ENCODE assay signal across 19 cellular contexts in the genomic region with DNA sequence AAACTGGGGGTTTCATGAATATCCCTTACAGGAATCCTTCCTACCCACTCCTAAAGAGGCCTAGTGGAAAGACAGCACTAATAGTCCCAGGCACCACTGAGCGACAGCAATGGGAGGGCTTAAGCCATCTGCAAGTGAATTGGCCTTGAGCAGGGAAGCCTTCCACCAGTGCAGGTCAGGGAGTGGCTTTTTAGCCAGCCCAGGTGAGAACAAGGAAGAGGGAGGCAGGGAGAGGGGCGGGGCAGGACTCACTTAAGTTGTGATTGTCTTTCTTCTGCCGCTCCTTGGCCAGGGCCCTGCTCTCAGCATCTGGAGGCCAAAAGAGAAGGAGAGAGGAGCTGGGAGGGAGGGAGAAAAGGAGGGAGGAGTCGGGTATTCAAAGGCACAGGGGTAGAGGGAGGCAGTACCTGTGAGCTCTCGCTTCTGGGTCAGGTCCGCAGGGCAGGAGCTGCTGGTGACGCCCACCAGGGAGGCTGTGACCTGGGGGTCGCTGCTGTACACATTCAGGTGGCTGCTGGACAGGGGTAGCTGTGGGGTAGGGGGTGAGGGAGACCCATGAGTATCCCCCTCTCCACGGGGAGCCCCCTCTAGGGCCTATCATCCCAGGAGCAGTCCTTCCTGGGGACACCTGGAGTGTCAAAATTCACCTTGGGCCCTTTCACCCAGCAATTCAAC. TPM values are rescaled to one million over a fixed set of nuclear protein-coding genes. Genes with fewer than 3 reads are reported as not detected.
DNase-seq lines count a peak whose midpoint lies in the region; ATAC-seq and TF ChIP-seq lines count a peak whose summit lies in the region.
"Had no signal": no experiment of that assay in that cellular context is flagged by ENCODE, and none has a peak within 500 bp of the region (broad histone marks: within the 10 kb centered on the region; RNA-seq: fewer than 3 reads in every experiment).

No MANE protein-coding gene starts in this region.

- peak overlapping the region; percentile 36 for H3K56ac ChIP-seq in mesendoderm (ENCODE audit: low read length)

- no peaks in the 10 kb centered on the region for H3K79me1 ChIP-seq in mesendoderm (ENCODE audit: low read length)

- H3K36me3 ChIP-seq in mesendoderm (ENCODE audit: control insufficient read depth, insufficient read depth, low read length), result no peaks in the 10 kb centered on the region
- peaks cover 0 to 6% of the 10 kb centered on the region in 2 donors for H3K36me3 ChIP-seq in aorta (ENCODE audit: control insufficient read depth in 1 of 2, insufficient read depth in 2 of 2, low read length in 1 of 2)
- no peaks in the 10 kb centered on the region for H3K36me3 ChIP-seq in CD8-positive, alpha-beta memory T cell (ENCODE audit: insufficient read depth, low read length)

- H3K27ac ChIP-seq in mesendoderm (ENCODE audit: low read depth, low read length), result no peak overlapping the region
- no peak overlapping the region for H3K27ac ChIP-seq in aorta (ENCODE audit: low read depth in 1 of 2, low read length in 2 of 2)
- no peak overlapping the region for H3K27ac ChIP-seq in CD8-positive, alpha-beta memory T cell (ENCODE audit: low read depth, low read length)
- H3K27ac ChIP-seq: gastroesophageal sphincter had no signal

- peaks cover 27 to 31% of the 10 kb centered on the region in 2 donors for H3K4me1 Mint-ChIP-seq in natural killer cell treated with Interleukin-12 subunit alpha and Interleukin-12 subunit beta and Interleukin-15 and Interleukin-18, amount 100 ng/mL, for 72 hours (ENCODE audit: low read depth in 2 of 2)
- H3K4me1 Mint-ChIP-seq in natural killer cell, result peaks cover 0 to 27% of the 10 kb centered on the region in 2 donors
- peaks cover 4 to 9% (median 5%) of the 10 kb centered on the region in 3 donors for H3K4me1 Mint-ChIP-seq in CD8-positive, alpha-beta memory T cell

- WGBS in mesendoderm (ENCODE audit: extremely low coverage, insufficient coverage, low lambda C conversion rate), result no CpG with 5 or more reads among the region's 9 CpGs
- WGBS in aorta, 2 donors, result 76 to 83% methylated on average over 9 of the region's 9 CpGs

- no peak overlapping the region for H3K9ac ChIP-seq in mesendoderm (ENCODE audit: low read length)

- no peak overlapping the region for H3K23ac ChIP-seq in mesendoderm (ENCODE audit: low read length)

- no peak overlapping the region for H3K4me3 Mint-ChIP-seq in natural killer cell treated with Interleukin-12 subunit alpha and Interleukin-12 subunit beta and Interleukin-15 and Interleukin-18, amount 100 ng/mL, for 72 hours
- no peak overlapping the region for H3K4me3 Mint-ChIP-seq in natural killer cell
- no peak overlapping the region for H3K4me3 Mint-ChIP-seq in CD8-positive, alpha-beta memory T cell
- H3K4me3 Mint-ChIP-seq: CD4-positive, alpha-beta T cell; mesothelial cell of epicardium had no signal

- peak overlapping the region; percentile 42 to 82 for H3K27ac Mint-ChIP-seq in natural killer cell treated with Interleukin-12 subunit alpha and Interleukin-12 subunit beta and Interleukin-15 and Interleukin-18, amount 100 ng/mL, for 72 hours
- peak overlapping the region in 1 of 2 donors; percentile 67 for H3K27ac Mint-ChIP-seq in natural killer cell
- peak overlapping the region in 3 of 8 donors; percentile 44 to 91 (median 68) for H3K27ac Mint-ChIP-seq in CD8-positive, alpha-beta memory T cell
- H3K27ac Mint-ChIP-seq: CD4-positive, alpha-beta T cell; mesothelial cell of epicardium had no signal

- H3K4me3 ChIP-seq in epithelial cell of esophagus (ENCODE audit: low read length), result no peak overlapping the region
- H3K4me3 ChIP-seq in mesendoderm (ENCODE audit: low read length), result no peak overlapping the region
- H3K4me3 ChIP-seq in aorta (ENCODE audit: low read length in 2 of 2), result no peak overlapping the region
- no peak overlapping the region for H3K4me3 ChIP-seq in CD8-positive, alpha-beta memory T cell (ENCODE audit: low read length)
- H3K4me3 ChIP-seq: gastroesophageal sphincter had no signal

- no peak overlapping the region for H3K18ac ChIP-seq in mesendoderm (ENCODE audit: low read length)

- intact Hi-C loops in natural killer cell (cut with micrococcal nuclease), result no loop called here
- intact Hi-C loops in aorta (cut with DNase I), result loop anchor here in 1 of 2 donors (10.0 kb wide), 1 partner anchor 263 kb away; no protein-coding TSS in a partner anchor

- ATAC-seq in natural killer cell treated with Interleukin-12 subunit alpha and Interleukin-12 subunit beta and Interleukin-15 and Interleukin-18, amount 100 ng/mL, for 72 hours, result no peak
- ATAC-seq in natural killer cell, result no peak
- ATAC-seq in aorta (ENCODE audit: low FRiP score), result no peak
- no peak for ATAC-seq in SK-N-SH treated with all-trans-retinoic acid at 6 μM for 48 hours
- ATAC-seq: gastroesophageal sphincter, right cardiac atrium had no signal

- H2BK5ac ChIP-seq in mesendoderm (ENCODE audit: low read length), result no peak overlapping the region

- no peaks in the 10 kb centered on the region for H3K9me3 Mint-ChIP-seq in natural killer cell treated with Interleukin-12 subunit alpha and Interleukin-12 subunit beta and Interleukin-15 and Interleukin-18, amount 100 ng/mL, for 72 hours
- no peaks in the 10 kb centered on the region for H3K9me3 Mint-ChIP-seq in natural killer cell
- H3K9me3 Mint-ChIP-seq in CD8-positive, alpha-beta memory T cell, result no peaks in the 10 kb centered on the region
- H3K9me3 Mint-ChIP-seq: CD4-positive, alpha-beta T cell; mesothelial cell of epicardium had no signal

- H3K27me3 Mint-ChIP-seq in natural killer cell treated with Interleukin-12 subunit alpha and Interleukin-12 subunit beta and Interleukin-15 and Interleukin-18, amount 100 ng/mL, for 72 hours, result no peaks in the 10 kb centered on the region
- H3K27me3 Mint-ChIP-seq in natural killer cell (ENCODE audit: low read depth in 2 of 2), result no peaks in the 10 kb centered on the region
- peaks cover 0 to 3% of the 10 kb centered on the region in 2 donors for H3K27me3 Mint-ChIP-seq in CD8-positive, alpha-beta memory T cell
- H3K27me3 Mint-ChIP-seq: CD4-positive, alpha-beta T cell had no signal

- no peak overlapping the region for H2BK15ac ChIP-seq in mesendoderm (replicated peaks; ENCODE audit: low read depth)

- TF ChIP-seq CTCF in natural killer cell (IDR thresholded peaks at IDR 0.05), result no peak
- no peak for TF ChIP-seq CTCF in epithelial cell of esophagus (IDR thresholded peaks at IDR 0.05; ENCODE audit: insufficient read depth, low read depth, low read length, missing control alignments)

- no peaks in the 10 kb centered on the region for H3K9me3 ChIP-seq in aorta (ENCODE audit: control insufficient read depth, low read length)
- H3K9me3 ChIP-seq in CD8-positive, alpha-beta memory T cell (ENCODE audit: low read length), result no peaks in the 10 kb centered on the region
- H3K9me3 ChIP-seq: gastroesophageal sphincter had no signal

- no peak overlapping the region for H3K4ac ChIP-seq in mesendoderm (ENCODE audit: low read depth, low read length)

- H3K79me2 ChIP-seq in mesendoderm (ENCODE audit: control insufficient read depth, insufficient read depth, low read length), result no peaks in the 10 kb centered on the region

- H4K8ac ChIP-seq in mesendoderm (ENCODE audit: low read depth, low read length), result no peak overlapping the region

- H3K4me1 ChIP-seq in mesendoderm (ENCODE audit: control insufficient read depth, low read depth, low read length), result no peaks in the 10 kb centered on the region
- no peaks in the 10 kb centered on the region for H3K4me1 ChIP-seq in aorta (ENCODE audit: control insufficient read depth in 1 of 2, insufficient read depth in 2 of 2, low read length in 2 of 2)
- peaks cover 5% of the 10 kb centered on the region for H3K4me1 ChIP-seq in CD8-positive, alpha-beta memory T cell (ENCODE audit: insufficient read depth, low read length)

- no peak overlapping the region for H4K5ac ChIP-seq in mesendoderm (ENCODE audit: low read length)

- no peak overlapping the region for H2BK120ac ChIP-seq in mesendoderm (ENCODE audit: low read depth, low read length)

- no peak overlapping the region for H3K4me2 ChIP-seq in mesendoderm (ENCODE audit: low read length)

- H3K27me3 ChIP-seq in mesendoderm (ENCODE audit: insufficient read depth, low read length, poor library complexity), result no peaks in the 10 kb centered on the region
- H3K27me3 ChIP-seq in aorta (ENCODE audit: control insufficient read depth in 1 of 2, insufficient read depth in 2 of 2, low read length in 1 of 2), result no peaks in the 10 kb centered on the region
- no peaks in the 10 kb centered on the region for H3K27me3 ChIP-seq in CD8-positive, alpha-beta memory T cell (ENCODE audit: insufficient read depth, low read length, poor library complexity, severe bottlenecking)
- H3K27me3 ChIP-seq: gastroesophageal sphincter had no signal

- H2AK5ac ChIP-seq in mesendoderm (ENCODE audit: low read length), result no peak overlapping the region

- no peak for DNase-seq in natural killer cell treated with Interleukin-12 subunit alpha and Interleukin-12 subunit beta and Interleukin-15 and Interleukin-18, amount 100 ng/mL, for 72 hours (ENCODE audit: low spot score)
- DNase-seq in natural killer cell, result no peak
- DNase-seq in epithelial cell of esophagus (ENCODE audit: low read depth), result peak; percentile 29
- peak; percentile 80 for DNase-seq in mesendoderm
- peak; percentile 34 to 55 for DNase-seq in aorta
- no peak for DNase-seq in CD8-positive, alpha-beta memory T cell
- no peak for DNase-seq in NCI-H1048 (lab: John Stamatoyannopoulos, UW)
- DNase-seq: activated CD4-positive, CD25-positive, alpha-beta regulatory T cell treated with anti-CD3 and anti-CD28 coated beads, Interleukin-2, amount 50 U/mL, for 72 hours; activated gamma-delta T cell; CD4-positive, alpha-beta T cell; DMS79; NCI-H1694 treated with DMSO at 0.1 percent for 48 hours; right cardiac atrium; SHP77 had no signal

- no peaks in the 10 kb centered on the region for H3K36me3 Mint-ChIP-seq in natural killer cell treated with Interleukin-12 subunit alpha and Interleukin-12 subunit beta and Interleukin-15 and Interleukin-18, amount 100 ng/mL, for 72 hours
- H3K36me3 Mint-ChIP-seq in natural killer cell, result no peaks in the 10 kb centered on the region
- H3K36me3 Mint-ChIP-seq in CD8-positive, alpha-beta memory T cell, result peaks cover 0 to 59% (median 1%) of the 10 kb centered on the region in 3 donors
- H3K36me3 Mint-ChIP-seq: mesothelial cell of epicardium had no signal

- CTCF ChIA-PET in CD8-positive, alpha-beta memory T cell (lab: Charles Lee), result interaction anchor here (0.9 to 5.1 kb wide), 3 partner anchors 8 to 85 kb away, joined by 3 to 20 read pairs (median 4); no protein-coding TSS in a partner anchor

- POLR2A ChIA-PET in CD8-positive, alpha-beta memory T cell (lab: Charles Lee), result no interaction called here

RNA-seq across cellular contexts. Expression of a gene that starts 47.8 kb away (rescaled TPM):
- 10 to 100 TPM; 36.0 to 40.1 TPM for total RNA-seq in natural killer cell treated with Interleukin-12 subunit alpha and Interleukin-12 subunit beta and Interleukin-15 and Interleukin-18, amount 100 ng/mL, for 72 hours
- 10 to 100 TPM; 56.0 to 66.7 (median 66.2) TPM for total RNA-seq in natural killer cell
- polyA plus RNA-seq in mesendoderm (2013, experiment 1 of 2), result 0.11 TPM
- polyA plus RNA-seq in mesendoderm (2013, experiment 2 of 2), result 0.22 TPM
- 10 to 100 TPM; 22.2 to 32.1 TPM for total RNA-seq in aorta
- polyA plus RNA-seq in aorta, result 10 to 100 TPM in 1 of 2 donors, 1 to 10 TPM in 1; 7.3 to 20.9 TPM
- total RNA-seq in CD8-positive, alpha-beta memory T cell, result 10 to 100 TPM; 12.0 to 12.5 TPM
- polyA plus RNA-seq in CD8-positive, alpha-beta memory T cell, result 18.8 TPM

RNA-seq across cellular contexts. Expression of a gene that starts 49.4 kb away (rescaled TPM):
- total RNA-seq in natural killer cell treated with Interleukin-12 subunit alpha and Interleukin-12 subunit beta and Interleukin-15 and Interleukin-18, amount 100 ng/mL, for 72 hours, result not detected
- total RNA-seq in natural killer cell (not detected), aorta (10 to 100 TPM in 1 of 2 donors, 1 to 10 TPM in 1; 9.3 to 22.3 TPM)
- polyA plus RNA-seq in mesendoderm (2013, experiment 1 of 2), result 68.1 TPM
- polyA plus RNA-seq in mesendoderm (2013, experiment 2 of 2), result 63.7 TPM
- polyA plus RNA-seq in aorta, result 1 to 10 TPM in 1 of 2 donors, under 1 TPM in 1; 0.13 to 5.4 TPM
- total RNA-seq in CD8-positive, alpha-beta memory T cell, result not detected
- polyA plus RNA-seq in CD8-positive, alpha-beta memory T cell, result not detected
- total RNA-seq: CD4-positive, alpha-beta T cell had no signal

RNA-seq across cellular contexts. Expression of a gene that starts 59.6 kb away (rescaled TPM):
- not detected for total RNA-seq in natural killer cell treated with Interleukin-12 subunit alpha and Interleukin-12 subunit beta and Interleukin-15 and Interleukin-18, amount 100 ng/mL, for 72 hours
- not detected for total RNA-seq in natural killer cell
- 0.13 TPM for polyA plus RNA-seq in mesendoderm (2013, experiment 1 of 2)
- polyA plus RNA-seq in mesendoderm (2013, experiment 2 of 2), result 0.10 TPM
- under 1 TPM; 0.33 to 0.65 TPM for total RNA-seq in aorta
- 1 to 10 TPM; 1.1 to 2.5 TPM for polyA plus RNA-seq in aorta
- not detected for total RNA-seq in CD8-positive, alpha-beta memory T cell
- polyA plus RNA-seq in CD8-positive, alpha-beta memory T cell, result not detected
- total RNA-seq: CD4-positive, alpha-beta T cell; endothelial cell of umbilical vein; mesothelial cell of epicardium; NCI-H460 had no signal
- polyA plus RNA-seq: endothelial cell of umbilical vein had no signal

Comparison
In these comparisons a context has a peak if more than half of its experiments do, and no peak if none do; other contexts are left out.
1. DNase-seq: peak in epithelial cell of esophagus (single experiment), mesendoderm (single experiment) and aorta (2 of 2); none in natural killer cell treated with Interleukin-12 subunit alpha and Interleukin-12 subunit beta and Interleukin-15 and Interleukin-18, amount 100 ng/mL, for 72 hours (single experiment), natural killer cell (single experiment), CD8-positive, alpha-beta memory T cell (0 of 5) and NCI-H1048 (single experiment).
2. RNA of a gene that starts 49.4 kb away (total RNA-seq): 9.3 to 22.3 TPM in aorta; not detected in natural killer cell treated with Interleukin-12 subunit alpha and Interleukin-12 subunit beta and Interleukin-15 and Interleukin-18, amount 100 ng/mL, for 72 hours, not detected in natural killer cell and not detected in CD8-positive, alpha-beta memory T cell; every median in the first group is over 10 times any median in the second.